ENCODE assay signal across 8 cellular contexts in the genomic region with DNA sequence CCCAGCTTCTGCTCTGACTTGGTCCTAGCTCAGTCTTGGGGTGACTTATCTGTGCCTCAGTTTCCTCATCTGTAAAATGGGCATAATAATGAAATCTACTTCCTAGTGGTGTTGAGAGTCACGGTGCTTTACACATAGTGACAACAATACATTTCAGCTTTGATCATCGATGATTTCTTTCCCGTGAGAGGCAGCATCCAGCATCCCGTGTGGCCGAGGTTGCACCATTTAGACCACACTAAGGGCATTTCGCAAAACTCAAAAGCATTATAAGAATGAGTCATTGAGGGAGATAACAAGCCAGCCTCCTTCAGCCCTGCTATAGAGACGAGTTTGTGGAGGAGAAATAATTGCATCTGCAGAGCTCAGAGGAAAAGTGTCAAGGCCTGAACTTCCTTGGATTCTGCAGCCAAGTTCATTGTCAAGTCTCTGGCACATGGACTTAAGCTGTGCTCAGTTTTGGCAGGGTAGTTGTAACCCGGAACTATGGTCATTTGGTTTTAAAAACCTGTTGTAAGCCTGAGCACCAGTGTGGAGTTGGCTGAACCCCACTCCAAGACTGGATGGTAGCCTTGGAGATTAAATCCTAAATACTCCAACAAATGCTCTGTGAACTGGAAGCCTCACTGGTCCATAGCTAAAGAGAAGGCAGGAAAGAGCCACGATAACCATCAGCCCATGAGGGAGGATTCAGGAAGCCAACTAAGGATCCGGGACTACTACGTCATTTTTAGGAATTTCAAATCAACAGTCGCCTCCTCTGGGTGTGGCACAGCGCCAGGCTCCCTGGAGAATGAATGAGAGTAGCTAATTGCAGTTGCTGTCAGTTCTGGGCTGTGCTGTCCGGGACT.
A peak's percentile ranks its signal among the peaks of the same experiment; 100 is the strongest.
DNase-seq lines count a peak whose midpoint lies in the region; ATAC-seq, FAIRE-seq and TF ChIP-seq lines count a peak whose summit lies in the region.

No MANE protein-coding gene starts in this region.

- FAIRE-seq in RCC 7860 (lab: Jason Lieb, UNC) = no peak

- ATAC-seq in esophagus mucosa = peak; percentile 47
- ATAC-seq in omental fat pad (ENCODE audit: low FRiP score) = peak; percentile 75
- ATAC-seq in HG03520 (IDR thresholded peaks at IDR 0.05; ENCODE audit: unreplicated experiment) = no peak

- DNase-seq in ELF-1 (ENCODE audit: low read depth, low spot score) (peak; percentile 62), RCC 7860 (ENCODE audit: low spot score) (peak; percentile 43), omental fat pad (ENCODE audit: low spot score) (peak; percentile 90), ecto neural progenitor cell (ENCODE audit: low spot score) (no peak), activated gamma-delta T cell treated with Interleukin-2 at 50 U/mL for 16 hours (no peak)
- no peak for DNase-seq in activated naive CD4-positive, alpha-beta T cell (lab: John Stamatoyannopoulos, UW)

- no peak for TF ChIP-seq CTCF in omental fat pad (IDR thresholded peaks at IDR 0.05)

Comparison
In these comparisons a context has a peak if more than half of its experiments do, and no peak if none do; other contexts are left out.
1. DNase-seq: peak in ELF-1 (single experiment), RCC 7860 (single experiment) and omental fat pad (single experiment); none in ecto neural progenitor cell (single experiment), activated naive CD4-positive, alpha-beta T cell (0 of 4) and activated gamma-delta T cell treated with Interleukin-2 at 50 U/mL for 16 hours (single experiment).